In the genomic region with DNA sequence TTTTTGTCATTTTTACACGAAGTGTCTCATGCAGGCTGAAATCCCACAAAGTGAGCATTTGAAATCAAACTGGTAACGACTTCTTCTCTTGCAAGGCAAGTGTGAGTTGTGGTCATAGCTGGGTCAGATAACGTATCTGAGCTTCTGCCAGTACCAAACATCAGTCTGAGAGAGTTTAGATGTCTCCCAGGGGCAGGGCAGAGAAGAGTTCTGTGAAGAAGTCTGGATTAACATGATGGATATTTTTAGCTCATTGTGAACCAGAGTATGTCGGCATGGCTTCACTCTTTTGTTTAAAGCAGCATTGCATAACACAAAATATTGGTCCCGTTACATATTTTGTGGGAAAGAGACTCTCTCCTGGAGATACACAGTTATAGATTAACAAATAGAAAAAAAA, we compare ENCODE assay signal across 1 cellular context.
TF ChIP-seq lines count a peak whose summit lies in the region.

No MANE protein-coding gene starts in this region.

TF ChIP-seq in H1, 55 proteins besides CTCF, POLR2A, EP300 and RAD21:
- TF ChIP-seq CBX5 (IDR thresholded peaks at IDR 0.05; ENCODE audit: low read depth, low read length) (no peak), ZNF274 (IDR thresholded peaks at IDR 0.05; ENCODE audit: borderline replicate concordance, extremely low read depth, low read length) (no peak), SIX5 (IDR thresholded peaks at IDR 0.05; ENCODE audit: low read depth, low read length) (no peak), HDAC2 (IDR thresholded peaks at IDR 0.05; ENCODE audit: borderline replicate concordance in 1 of 2, low read depth in 2 of 2, low read length in 2 of 2) (no peak), GTF2F1 (IDR thresholded peaks at IDR 0.05; ENCODE audit: borderline replicate concordance, low read depth, low read length) (no peak), MAFK (IDR thresholded peaks at IDR 0.05; ENCODE audit: low read depth, low read length) (no peak), FOSL1 (IDR thresholded peaks at IDR 0.05; ENCODE audit: insufficient read depth, low read depth, low read length) (no peak), PHF8 (conservative IDR thresholded peaks at IDR 0.05; ENCODE audit: low read depth, low read length) (no peak)
- TF ChIP-seq, protein P1, sequence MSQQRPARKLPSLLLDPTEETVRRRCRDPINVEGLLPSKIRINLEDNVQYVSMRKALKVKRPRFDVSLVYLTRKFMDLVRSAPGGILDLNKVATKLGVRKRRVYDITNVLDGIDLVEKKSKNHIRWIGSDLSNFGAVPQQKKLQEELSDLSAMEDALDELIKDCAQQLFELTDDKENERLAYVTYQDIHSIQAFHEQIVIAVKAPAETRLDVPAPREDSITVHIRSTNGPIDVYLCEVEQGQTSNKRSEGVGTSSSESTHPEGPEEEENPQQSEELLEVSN (IDR thresholded peaks at IDR 0.05) = no peak
- TF ChIP-seq, protein P2, sequence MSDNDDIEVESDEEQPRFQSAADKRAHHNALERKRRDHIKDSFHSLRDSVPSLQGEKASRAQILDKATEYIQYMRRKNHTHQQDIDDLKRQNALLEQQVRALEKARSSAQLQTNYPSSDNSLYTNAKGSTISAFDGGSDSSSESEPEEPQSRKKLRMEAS (IDR thresholded peaks at IDR 0.05) = no peak
